Comparison of ENCODE assay signal across 9 cellular contexts in the genomic region with DNA sequence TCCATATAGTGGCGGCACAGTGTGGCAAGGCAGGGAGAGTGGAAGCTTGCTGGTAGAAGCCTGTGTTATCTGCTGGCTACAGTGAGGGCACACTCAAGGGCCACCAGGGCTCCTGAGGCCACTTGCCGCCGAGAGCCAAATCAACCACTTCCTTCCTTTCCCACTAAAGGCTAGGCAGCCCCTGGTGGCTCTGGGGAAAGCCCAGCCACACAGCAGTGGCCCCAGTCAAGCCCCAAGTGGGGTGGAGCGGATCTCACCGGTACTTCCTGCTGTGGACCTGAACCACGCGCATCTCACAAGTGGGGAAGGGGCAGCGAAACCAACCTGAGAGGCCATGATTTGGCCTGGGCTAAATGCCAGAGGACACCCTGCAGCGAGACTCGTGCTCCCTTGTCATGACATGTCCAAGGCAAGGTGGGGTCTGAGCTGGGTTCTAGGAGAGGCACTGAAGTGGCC. TPM values are rescaled to one million over a fixed set of nuclear protein-coding genes. Genes with fewer than 3 reads are reported as not detected.
DNase-seq lines count a peak whose midpoint lies in the region; ATAC-seq, FAIRE-seq and TF ChIP-seq lines count a peak whose summit lies in the region.
"Had no signal": no experiment of that assay in that cellular context is flagged by ENCODE, and none has a peak within 500 bp of the region (broad histone marks: within the 10 kb centered on the region; RNA-seq: fewer than 3 reads in every experiment).

No MANE protein-coding gene starts in this region.

- peak overlapping the region; percentile 99 for H3K27ac ChIP-seq in KMS-11

- H3K27me3 ChIP-seq in KMS-11 (ENCODE audit: insufficient read depth, low read depth), result no peaks in the 10 kb centered on the region

- peak overlapping the region; percentile 90 for H3K27ac Mint-ChIP-seq in activated CD4-positive, alpha-beta memory T cell treated with anti-CD3 and anti-CD28 coated beads, Interleukin-2, amount 10 ng/mL, durations not matched to agents 7 days and 5 days
- H3K27ac Mint-ChIP-seq in natural killer cell treated with Interleukin-12 subunit alpha and Interleukin-12 subunit beta and Interleukin-15 and Interleukin-18, amount 100 ng/mL, for 72 hours, result peak overlapping the region; percentile 79 to 85

- H3K4me1 ChIP-seq in KMS-11 (ENCODE audit: low read depth, poor library complexity, severe bottlenecking), result peaks cover 100% of the 10 kb centered on the region

- H3K4me1 Mint-ChIP-seq in activated CD4-positive, alpha-beta memory T cell treated with anti-CD3 and anti-CD28 coated beads, Interleukin-2, amount 10 ng/mL, durations not matched to agents 7 days and 5 days, result peaks cover 82% of the 10 kb centered on the region
- H3K4me1 Mint-ChIP-seq in natural killer cell treated with Interleukin-12 subunit alpha and Interleukin-12 subunit beta and Interleukin-15 and Interleukin-18, amount 100 ng/mL, for 72 hours (ENCODE audit: low read depth in 2 of 2), result peaks cover 59% of the 10 kb centered on the region in 2 donors

- H3K36me3 Mint-ChIP-seq in activated CD4-positive, alpha-beta memory T cell treated with anti-CD3 and anti-CD28 coated beads, Interleukin-2, amount 10 ng/mL, durations not matched to agents 7 days and 5 days (ENCODE audit: low read depth), result peaks cover 7% of the 10 kb centered on the region
- no peaks in the 10 kb centered on the region for H3K36me3 Mint-ChIP-seq in natural killer cell treated with Interleukin-12 subunit alpha and Interleukin-12 subunit beta and Interleukin-15 and Interleukin-18, amount 100 ng/mL, for 72 hours

- H3K27me3 Mint-ChIP-seq in activated CD4-positive, alpha-beta memory T cell treated with anti-CD3 and anti-CD28 coated beads, Interleukin-2, amount 10 ng/mL, durations not matched to agents 7 days and 5 days, result no peaks in the 10 kb centered on the region
- no peaks in the 10 kb centered on the region for H3K27me3 Mint-ChIP-seq in natural killer cell treated with Interleukin-12 subunit alpha and Interleukin-12 subunit beta and Interleukin-15 and Interleukin-18, amount 100 ng/mL, for 72 hours

- peak; percentile 61 for DNase-seq in GM13976 (ENCODE audit: low spot score)
- DNase-seq in activated CD4-positive, alpha-beta memory T cell treated with anti-CD3 and anti-CD28 coated beads, Interleukin-2, amount 10 ng/mL, durations not matched to agents 7 days and 5 days, result peak; percentile 76
- peak; percentile 81 for DNase-seq in natural killer cell treated with Interleukin-12 subunit alpha and Interleukin-12 subunit beta and Interleukin-15 and Interleukin-18, amount 100 ng/mL, for 72 hours (ENCODE audit: low spot score)
- no peak for DNase-seq in HTR-8/SVneo (ENCODE audit: insufficient read length, low spot score)
- no peak for DNase-seq in NCI-H146 treated with DMSO at 0.1 percent for 48 hours (lab: John Stamatoyannopoulos, UW; ENCODE audit: unreplicated experiment)
- DNase-seq: NCI-H510A had no signal

- H3K4me3 Mint-ChIP-seq in activated CD4-positive, alpha-beta memory T cell treated with anti-CD3 and anti-CD28 coated beads, Interleukin-2, amount 10 ng/mL, durations not matched to agents 7 days and 5 days, result peak overlapping the region; percentile 60
- H3K4me3 Mint-ChIP-seq in natural killer cell treated with Interleukin-12 subunit alpha and Interleukin-12 subunit beta and Interleukin-15 and Interleukin-18, amount 100 ng/mL, for 72 hours, result peak overlapping the region; percentile 84

- TF ChIP-seq CTCF in GM13976 (IDR thresholded peaks at IDR 0.05; ENCODE audit: borderline replicate concordance, control extremely low read depth, extremely low read depth, insufficient read depth, missing control alignments), result no peak
- no peak for TF ChIP-seq CTCF in KMS-11 (conservative IDR thresholded peaks at IDR 0.05; ENCODE audit: low read depth, low read length)

- FAIRE-seq in HTR-8/SVneo (lab: Jason Lieb, UNC), result no peak

- in situ Hi-C loops in GM13976 (cut with MboI; ENCODE audit: low sequenced_read_pairs, unreplicated experiment), result no loop called here

- peaks cover 90% of the 10 kb centered on the region for H3K79me2 ChIP-seq in KMS-11 (ENCODE audit: insufficient read depth, low read depth)

- POLR2A ChIA-PET in activated CD4-positive, alpha-beta memory T cell treated with anti-CD3 and anti-CD28 coated beads, Interleukin-2, amount 10 ng/mL, durations not matched to agents 7 days and 5 days (lab: Charles Lee), result interaction anchor here (0.9 to 2.0 kb wide), 5 partner anchors 9 to 52 kb away, joined by 3 to 14 read pairs (median 6); partner anchors contain the start of gene CHERP

- peak overlapping the region; percentile 99 for H3K4me2 ChIP-seq in KMS-11

- H3K4me3 ChIP-seq in KMS-11 (IDR thresholded peaks at IDR 0.05; ENCODE audit: insufficient read depth, low read depth, low read length), result no peak overlapping the region

- ATAC-seq in natural killer cell treated with Interleukin-12 subunit alpha and Interleukin-12 subunit beta and Interleukin-15 and Interleukin-18, amount 100 ng/mL, for 72 hours, result peak; percentile 88 to 93
- no peak for ATAC-seq in GM21515 (IDR thresholded peaks at IDR 0.05; ENCODE audit: unreplicated experiment)
- ATAC-seq in HG02970 (IDR thresholded peaks at IDR 0.05; ENCODE audit: low FRiP score, unreplicated experiment), result no peak

- H4K20me1 ChIP-seq in KMS-11 (ENCODE audit: insufficient read depth), result no peaks in the 10 kb centered on the region

- H3K9me3 Mint-ChIP-seq in activated CD4-positive, alpha-beta memory T cell treated with anti-CD3 and anti-CD28 coated beads, Interleukin-2, amount 10 ng/mL, durations not matched to agents 7 days and 5 days, result no peaks in the 10 kb centered on the region
- H3K9me3 Mint-ChIP-seq in natural killer cell treated with Interleukin-12 subunit alpha and Interleukin-12 subunit beta and Interleukin-15 and Interleukin-18, amount 100 ng/mL, for 72 hours, result no peaks in the 10 kb centered on the region

- H2AFZ ChIP-seq in KMS-11 (ENCODE audit: low read depth), result no peak overlapping the region

- H3K36me3 ChIP-seq in KMS-11 (ENCODE audit: insufficient read depth), result no peaks in the 10 kb centered on the region

- peak overlapping the region; percentile 78; the same call in 1 of the 2 replicates for H3K9ac ChIP-seq in KMS-11

- CTCF ChIA-PET in activated CD4-positive, alpha-beta memory T cell treated with anti-CD3 and anti-CD28 coated beads, Interleukin-2, amount 10 ng/mL, durations not matched to agents 7 days and 5 days (lab: Charles Lee), result interaction anchor here (1.8 kb wide), 1 partner anchor 10 kb away, joined by 6 read pairs; no protein-coding TSS in a partner anchor

RNA-seq across cellular contexts. Expression of gene SLC35E1, which starts 21.9 kb away (rescaled TPM):
- 10 to 100 TPM; 57.3 to 57.7 TPM for total RNA-seq in activated CD4-positive, alpha-beta memory T cell treated with anti-CD3 and anti-CD28 coated beads, Interleukin-2, amount 10 ng/mL, durations not matched to agents 7 days and 5 days
- 10 to 100 TPM; 52.2 to 71.5 TPM for total RNA-seq in natural killer cell treated with Interleukin-12 subunit alpha and Interleukin-12 subunit beta and Interleukin-15 and Interleukin-18, amount 100 ng/mL, for 72 hours

RNA-seq across cellular contexts. Expression of gene MED26, which starts 33.8 kb away (rescaled TPM):
- total RNA-seq in activated CD4-positive, alpha-beta memory T cell treated with anti-CD3 and anti-CD28 coated beads, Interleukin-2, amount 10 ng/mL, durations not matched to agents 7 days and 5 days, result 10 to 100 TPM; 15.5 to 15.9 TPM
- 10 to 100 TPM; 15.5 to 28.1 TPM for total RNA-seq in natural killer cell treated with Interleukin-12 subunit alpha and Interleukin-12 subunit beta and Interleukin-15 and Interleukin-18, amount 100 ng/mL, for 72 hours

RNA-seq across cellular contexts. Expression of gene CHERP, which starts 51.9 kb away (rescaled TPM):
- 10 to 100 TPM; 50.8 to 53.6 TPM for total RNA-seq in activated CD4-positive, alpha-beta memory T cell treated with anti-CD3 and anti-CD28 coated beads, Interleukin-2, amount 10 ng/mL, durations not matched to agents 7 days and 5 days
- total RNA-seq in natural killer cell treated with Interleukin-12 subunit alpha and Interleukin-12 subunit beta and Interleukin-15 and Interleukin-18, amount 100 ng/mL, for 72 hours, result 10 to 100 TPM; 64.1 to 93.0 TPM

Comparison
In these comparisons a context has a peak if more than half of its experiments do, and no peak if none do; other contexts are left out.
1. DNase-seq: peak in GM13976 (single experiment), activated CD4-positive, alpha-beta memory T cell treated with anti-CD3 and anti-CD28 coated beads, Interleukin-2, amount 10 ng/mL, durations not matched to agents 7 days and 5 days (single experiment) and natural killer cell treated with Interleukin-12 subunit alpha and Interleukin-12 subunit beta and Interleukin-15 and Interleukin-18, amount 100 ng/mL, for 72 hours (single experiment); none in HTR-8/SVneo (single experiment) and NCI-H146 treated with DMSO at 0.1 percent for 48 hours (single experiment).
2. ATAC-seq: peak in natural killer cell treated with Interleukin-12 subunit alpha and Interleukin-12 subunit beta and Interleukin-15 and Interleukin-18, amount 100 ng/mL, for 72 hours (2 of 2); none in GM21515 (single experiment) and HG02970 (single experiment).